Comparison of ENCODE assay signal across 1 cellular context in the genomic region with DNA sequence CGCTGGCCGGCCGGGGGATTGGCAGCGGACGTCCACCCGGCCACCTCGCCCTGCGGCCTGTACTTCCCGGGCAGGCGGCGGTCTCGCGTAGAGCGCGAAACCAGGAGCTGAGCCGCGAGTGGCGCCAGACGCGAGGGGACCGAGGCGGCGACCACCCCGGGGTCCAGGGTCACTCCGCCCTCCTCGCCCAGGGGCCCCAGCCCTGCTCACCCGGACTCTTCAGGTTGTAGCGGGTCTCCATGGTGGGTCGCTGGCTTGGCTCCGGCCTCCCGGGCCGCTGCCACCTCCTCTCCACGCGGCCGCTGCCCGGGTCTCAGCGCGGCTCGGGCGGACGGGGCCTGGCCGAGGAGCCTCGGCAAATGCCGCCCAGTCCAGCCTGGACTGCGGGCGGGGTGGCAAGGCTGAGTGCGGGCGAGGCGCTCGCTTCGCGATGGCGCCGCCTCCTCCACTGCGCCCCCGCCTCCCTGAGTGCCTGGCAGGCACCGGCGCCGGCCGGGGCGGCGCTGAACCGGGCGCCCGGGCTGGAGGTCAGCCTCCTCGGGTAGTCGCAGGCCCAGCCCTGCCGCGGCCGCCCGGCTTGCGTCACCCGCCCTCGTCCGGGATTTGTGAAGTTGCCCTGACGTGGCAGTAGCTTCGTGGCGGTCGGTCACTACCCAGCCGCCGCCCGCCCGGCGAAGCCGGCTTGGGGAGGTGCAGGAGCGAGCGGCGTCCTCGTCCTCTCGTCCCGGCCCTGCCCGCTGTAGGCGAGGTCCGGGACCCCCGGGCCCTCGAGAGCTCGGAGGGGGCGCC.
TF ChIP-seq lines count a peak whose summit lies in the region.

Gene UBE2J1, minus strand, starts transcription at position 394 of the 789 bp plus-strand sequence. Its CDS starts 153 bp downstream, at position 241.

TF ChIP-seq in GM12878, 131 proteins besides CTCF, POLR2A, EP300 and RAD21 (continued from another document):
- TF ChIP-seq, protein P1, sequence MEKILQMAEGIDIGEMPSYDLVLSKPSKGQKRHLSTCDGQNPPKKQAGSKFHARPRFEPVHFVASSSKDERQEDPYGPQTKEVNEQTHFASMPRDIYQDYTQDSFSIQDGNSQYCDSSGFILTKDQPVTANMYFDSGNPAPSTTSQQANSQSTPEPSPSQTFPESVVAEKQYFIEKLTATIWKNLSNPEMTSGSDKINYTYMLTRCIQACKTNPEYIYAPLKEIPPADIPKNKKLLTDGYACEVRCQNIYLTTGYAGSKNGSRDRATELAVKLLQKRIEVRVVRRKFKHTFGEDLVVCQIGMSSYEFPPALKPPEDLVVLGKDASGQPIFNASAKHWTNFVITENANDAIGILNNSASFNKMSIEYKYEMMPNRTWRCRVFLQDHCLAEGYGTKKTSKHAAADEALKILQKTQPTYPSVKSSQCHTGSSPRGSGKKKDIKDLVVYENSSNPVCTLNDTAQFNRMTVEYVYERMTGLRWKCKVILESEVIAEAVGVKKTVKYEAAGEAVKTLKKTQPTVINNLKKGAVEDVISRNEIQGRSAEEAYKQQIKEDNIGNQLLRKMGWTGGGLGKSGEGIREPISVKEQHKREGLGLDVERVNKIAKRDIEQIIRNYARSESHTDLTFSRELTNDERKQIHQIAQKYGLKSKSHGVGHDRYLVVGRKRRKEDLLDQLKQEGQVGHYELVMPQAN (conservative IDR thresholded peaks at IDR 0.05) = peak; percentile 65; the same call in 1 of the 2 replicates
- TF ChIP-seq ZNF384 (IDR thresholded peaks at IDR 0.05; ENCODE audit: borderline replicate concordance, low read depth, low read length) (no peak), BRCA1 (IDR thresholded peaks at IDR 0.05; ENCODE audit: low read depth, low read length) (no peak), MTA2 (IDR thresholded peaks at IDR 0.05; ENCODE audit: low read depth) (no peak), SRF (IDR thresholded peaks at IDR 0.05; ENCODE audit: low read depth in 2 of 2, low read length in 2 of 2) (no peak), MLLT1 (IDR thresholded peaks at IDR 0.05) (no peak), ETV6 (conservative IDR thresholded peaks at IDR 0.05 in 1 of 2, IDR thresholded peaks at IDR 0.05 in 1 of 2; ENCODE audit: borderline replicate concordance in 1 of 2, low read depth in 1 of 2) (0 out of 4 replicates have a peak, but pooled peaks of 1 of the 2 experiments have one; percentile 16), CREB1 (IDR thresholded peaks at IDR 0.05; ENCODE audit: low read depth) (peak; percentile 87), FOS (IDR thresholded peaks at IDR 0.05; ENCODE audit: borderline replicate concordance, extremely low read depth, insufficient read length) (no peak), TAF1 (IDR thresholded peaks at IDR 0.05; ENCODE audit: borderline replicate concordance, low read depth, low read length) (peak; percentile 80; the same call in 1 of the 2 replicates), NBN (IDR thresholded peaks at IDR 0.05) (no peak; the same call in 1 of the 2 replicates), RELA (IDR thresholded peaks at IDR 0.05; ENCODE audit: borderline replicate concordance, partially characterized antibody) (no peak), CREM (IDR thresholded peaks at IDR 0.05; ENCODE audit: low read depth) (peak; percentile 76), POLR2AphosphoS2 (IDR thresholded peaks at IDR 0.05; ENCODE audit: low read depth, low read length) (0 out of 2 replicates have a peak, but pooled peaks have one; percentile 54), MYC (IDR thresholded peaks at IDR 0.05; ENCODE audit: insufficient read depth, insufficient read length, insufficient replicate concordance, low read length, severe bottlenecking) (no peak), KDM1A (IDR thresholded peaks at IDR 0.05; ENCODE audit: borderline replicate concordance) (no peak), RCOR1 (conservative IDR thresholded peaks at IDR 0.05; ENCODE audit: low read depth, low read length) (no peak)
- TF ChIP-seq, protein P2, sequence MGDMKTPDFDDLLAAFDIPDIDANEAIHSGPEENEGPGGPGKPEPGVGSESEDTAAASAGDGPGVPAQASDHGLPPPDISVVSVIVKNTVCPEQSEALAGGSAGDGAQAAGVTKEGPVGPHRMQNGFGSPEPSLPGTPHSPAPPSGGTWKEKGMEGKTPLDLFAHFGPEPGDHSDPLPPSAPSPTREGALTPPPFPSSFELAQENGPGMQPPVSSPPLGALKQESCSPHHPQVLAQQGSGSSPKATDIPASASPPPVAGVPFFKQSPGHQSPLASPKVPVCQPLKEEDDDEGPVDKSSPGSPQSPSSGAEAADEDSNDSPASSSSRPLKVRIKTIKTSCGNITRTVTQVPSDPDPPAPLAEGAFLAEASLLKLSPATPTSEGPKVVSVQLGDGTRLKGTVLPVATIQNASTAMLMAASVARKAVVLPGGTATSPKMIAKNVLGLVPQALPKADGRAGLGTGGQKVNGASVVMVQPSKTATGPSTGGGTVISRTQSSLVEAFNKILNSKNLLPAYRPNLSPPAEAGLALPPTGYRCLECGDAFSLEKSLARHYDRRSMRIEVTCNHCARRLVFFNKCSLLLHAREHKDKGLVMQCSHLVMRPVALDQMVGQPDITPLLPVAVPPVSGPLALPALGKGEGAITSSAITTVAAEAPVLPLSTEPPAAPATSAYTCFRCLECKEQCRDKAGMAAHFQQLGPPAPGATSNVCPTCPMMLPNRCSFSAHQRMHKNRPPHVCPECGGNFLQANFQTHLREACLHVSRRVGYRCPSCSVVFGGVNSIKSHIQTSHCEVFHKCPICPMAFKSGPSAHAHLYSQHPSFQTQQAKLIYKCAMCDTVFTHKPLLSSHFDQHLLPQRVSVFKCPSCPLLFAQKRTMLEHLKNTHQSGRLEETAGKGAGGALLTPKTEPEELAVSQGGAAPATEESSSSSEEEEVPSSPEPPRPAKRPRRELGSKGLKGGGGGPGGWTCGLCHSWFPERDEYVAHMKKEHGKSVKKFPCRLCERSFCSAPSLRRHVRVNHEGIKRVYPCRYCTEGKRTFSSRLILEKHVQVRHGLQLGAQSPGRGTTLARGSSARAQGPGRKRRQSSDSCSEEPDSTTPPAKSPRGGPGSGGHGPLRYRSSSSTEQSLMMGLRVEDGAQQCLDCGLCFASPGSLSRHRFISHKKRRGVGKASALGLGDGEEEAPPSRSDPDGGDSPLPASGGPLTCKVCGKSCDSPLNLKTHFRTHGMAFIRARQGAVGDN (IDR thresholded peaks at IDR 0.05) = peak; percentile 88
- TF ChIP-seq, protein P3, sequence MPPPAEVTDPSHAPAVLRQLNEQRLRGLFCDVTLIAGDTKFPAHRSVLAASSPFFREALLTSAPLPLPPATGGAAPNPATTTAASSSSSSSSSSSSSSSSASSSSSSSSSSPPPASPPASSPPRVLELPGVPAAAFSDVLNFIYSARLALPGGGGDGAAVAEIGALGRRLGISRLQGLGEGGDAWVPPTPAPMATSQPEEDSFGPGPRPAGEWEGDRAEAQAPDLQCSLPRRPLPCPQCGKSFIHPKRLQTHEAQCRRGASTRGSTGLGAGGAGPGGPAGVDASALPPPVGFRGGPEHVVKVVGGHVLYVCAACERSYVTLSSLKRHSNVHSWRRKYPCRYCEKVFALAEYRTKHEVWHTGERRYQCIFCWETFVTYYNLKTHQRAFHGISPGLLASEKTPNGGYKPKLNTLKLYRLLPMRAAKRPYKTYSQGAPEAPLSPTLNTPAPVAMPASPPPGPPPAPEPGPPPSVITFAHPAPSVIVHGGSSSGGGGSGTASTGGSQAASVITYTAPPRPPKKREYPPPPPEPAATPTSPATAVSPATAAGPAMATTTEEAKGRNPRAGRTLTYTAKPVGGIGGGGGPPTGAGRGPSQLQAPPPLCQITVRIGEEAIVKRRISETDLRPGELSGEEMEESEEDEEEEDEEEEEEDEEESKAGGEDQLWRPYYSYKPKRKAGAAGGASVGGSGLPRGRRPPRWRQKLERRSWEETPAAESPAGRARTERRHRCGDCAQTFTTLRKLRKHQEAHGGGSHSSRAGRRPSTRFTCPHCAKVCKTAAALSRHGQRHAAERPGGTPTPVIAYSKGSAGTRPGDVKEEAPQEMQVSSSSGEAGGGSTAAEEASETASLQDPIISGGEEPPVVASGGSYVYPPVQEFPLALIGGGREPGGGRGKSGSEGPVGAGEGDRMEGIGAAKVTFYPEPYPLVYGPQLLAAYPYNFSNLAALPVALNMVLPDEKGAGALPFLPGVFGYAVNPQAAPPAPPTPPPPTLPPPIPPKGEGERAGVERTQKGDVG (CRISPR knock-in tag; IDR thresholded peaks at IDR 0.05) = no peak
- TF ChIP-seq, protein P4, sequence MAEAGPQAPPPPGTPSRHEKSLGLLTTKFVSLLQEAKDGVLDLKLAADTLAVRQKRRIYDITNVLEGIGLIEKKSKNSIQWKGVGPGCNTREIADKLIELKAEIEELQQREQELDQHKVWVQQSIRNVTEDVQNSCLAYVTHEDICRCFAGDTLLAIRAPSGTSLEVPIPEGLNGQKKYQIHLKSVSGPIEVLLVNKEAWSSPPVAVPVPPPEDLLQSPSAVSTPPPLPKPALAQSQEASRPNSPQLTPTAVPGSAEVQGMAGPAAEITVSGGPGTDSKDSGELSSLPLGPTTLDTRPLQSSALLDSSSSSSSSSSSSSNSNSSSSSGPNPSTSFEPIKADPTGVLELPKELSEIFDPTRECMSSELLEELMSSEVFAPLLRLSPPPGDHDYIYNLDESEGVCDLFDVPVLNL (IDR thresholded peaks at IDR 0.05; ENCODE audit: low read depth, low read length) = no peak
